In genomic region chrX:1598021-1598875, GRCh38 we compare ENCODE assay signal across 16 cellular contexts. TPM values are rescaled to one million over a fixed set of nuclear protein-coding genes. Genes with fewer than 3 reads are reported as not detected.
A peak's percentile ranks its signal among the peaks of the same experiment; 100 is the strongest.
DNase-seq lines count a peak whose midpoint lies in the region; ATAC-seq and TF ChIP-seq lines count a peak whose summit lies in the region.
"Had no signal": no experiment of that assay in that cellular context is flagged by ENCODE, and none has a peak within 500 bp of the region (broad histone marks: within the 10 kb centered on the region; RNA-seq: fewer than 3 reads in every experiment).

No MANE protein-coding gene starts in this region.

- TF ChIP-seq POLR2A in spleen (IDR thresholded peaks at IDR 0.05) = no peak

- H3K4me1 ChIP-seq in foreskin keratinocyte (no peaks in the 10 kb centered on the region), spleen (peaks cover 13 to 52% (median 23%) of the 10 kb centered on the region in 6 donors)

- no peaks in the 10 kb centered on the region for H3K27me3 Mint-ChIP-seq in CD14-positive monocyte (ENCODE audit: low read depth in 3 of 3)
- H3K27me3 Mint-ChIP-seq: activated naive CD4-positive, alpha-beta T cell treated with anti-CD3 and anti-CD28 coated beads, Interleukin-2, amount 50 U/mL, for 24 hours had no signal

- peaks cover 5 to 98% (median 95%) of the 10 kb centered on the region in 6 donors for H3K36me3 ChIP-seq in spleen

- peak; percentile 57 for DNase-seq in GM13977 (ENCODE audit: low spot score)
- DNase-seq in foreskin keratinocyte = no peak
- DNase-seq in spleen = peak; percentile 69
- no peak for DNase-seq in dedifferentiated amniotic fluid mesenchymal stem cell (ENCODE audit: extremely low spot score)
- DNase-seq in CD14-positive monocyte (ENCODE audit: low spot score) = no peak
- DNase-seq in EL = no peak
- DNase-seq: NCI-H1417 treated with DMSO at 0.1 percent for 48 hours; NK-92 treated with Interleukin-12 subunit alpha and Interleukin-12 subunit beta, amount 100 ng/mL, for 24 hours; psoas muscle; RPMI8226 had no signal

- H3K9me3 Mint-ChIP-seq in CD14-positive monocyte = peaks cover 0 to 13% (median 9%) of the 10 kb centered on the region in 7 donors
- H3K9me3 Mint-ChIP-seq: activated naive CD4-positive, alpha-beta T cell treated with anti-CD3 and anti-CD28 coated beads, Interleukin-2, amount 50 U/mL, for 24 hours had no signal

- in situ Hi-C loops in GM13977 (cut with MboI; ENCODE audit: low pct_unique_long_range_greater_than_20kb, low sequenced_read_pairs, unreplicated experiment) = no loop called here

- WGBS in spleen, 5 donors = 81 to 85% (median 82%) methylated on average over 24 to 50 of the region's 50 CpGs

- H3K36me3 Mint-ChIP-seq in CD14-positive monocyte = peaks cover 75 to 97% of the 10 kb centered on the region in 2 donors

- intact Hi-C loops in spleen (cut with DNase I; ENCODE audit: low total_unique reads) = no loop called here
- intact Hi-C loops in CD14-positive monocyte (cut with micrococcal nuclease) = loop anchor here in 1 of 2 donors (10.0 kb wide), 1 partner anchor 203 kb away; the partner anchor contains the start of gene SLC25A6

- ATAC-seq in HG02885 (IDR thresholded peaks at IDR 0.05; ENCODE audit: poor library complexity, unreplicated experiment) (peak; percentile 71), foreskin keratinocyte (peak; percentile 63), HG03159 (IDR thresholded peaks at IDR 0.05; ENCODE audit: unreplicated experiment) (no peak)
- ATAC-seq: psoas muscle had no signal

- peak overlapping the region in 3 of 7 donors; percentile 40 to 61 (median 42) for H3K27ac Mint-ChIP-seq in CD14-positive monocyte
- H3K27ac Mint-ChIP-seq: activated naive CD4-positive, alpha-beta T cell treated with anti-CD3 and anti-CD28 coated beads, Interleukin-2, amount 50 U/mL, for 24 hours had no signal

- H3K27ac ChIP-seq in foreskin keratinocyte (no peak overlapping the region), spleen (peak overlapping the region in 4 of 8 donors; percentile 6 to 33 (median 20))
- H3K27ac ChIP-seq: C4-2B, hepatocyte, psoas muscle, thoracic aorta had no signal

- H3K27me3 ChIP-seq in foreskin keratinocyte (no peaks in the 10 kb centered on the region), spleen (replicated peaks in 1 of 7) (no peaks in the 10 kb centered on the region)
- H3K27me3 ChIP-seq: hepatocyte had no signal

- peaks cover 0 to 10% (median 0%) of the 10 kb centered on the region in 8 donors for H3K9me3 ChIP-seq in spleen
- H3K9me3 ChIP-seq: thoracic aorta had no signal

- TF ChIP-seq CTCF in GM13977 (IDR thresholded peaks at IDR 0.05; ENCODE audit: extremely low read depth, insufficient read depth, missing control alignments) (no peak), foreskin keratinocyte (conservative IDR thresholded peaks at IDR 0.05) (peak; percentile 11), spleen (IDR thresholded peaks at IDR 0.05 in 8 of 11, conservative IDR thresholded peaks at IDR 0.05 in 3 of 11) (no peak), CD14-positive monocyte (IDR thresholded peaks at IDR 0.05) (no peak)

- peaks cover 9% of the 10 kb centered on the region for H3K4me1 Mint-ChIP-seq in CD14-positive monocyte

- H3K4me3 ChIP-seq in spleen = no peak overlapping the region
- H3K4me3 ChIP-seq: hepatocyte, psoas muscle, thoracic aorta had no signal

- no peak overlapping the region for H3K4me3 Mint-ChIP-seq in CD14-positive monocyte
- H3K4me3 Mint-ChIP-seq: activated naive CD4-positive, alpha-beta T cell treated with anti-CD3 and anti-CD28 coated beads, Interleukin-2, amount 50 U/mL, for 24 hours had no signal

RNA-seq across cellular contexts. Expression of gene AKAP17A, which starts 6.8 kb away (rescaled TPM):
- total RNA-seq in foreskin keratinocyte (22.5 and 23.5 TPM in 2 replicates), spleen (10 to 100 TPM; 60.6 to 88.9 (median 73.5) TPM)
- polyA plus RNA-seq in foreskin keratinocyte (14.3 and 14.6 TPM in 2 replicates), spleen (10 to 100 TPM; 36.6 to 68.2 (median 59.6) TPM), CD14-positive monocyte (10 to 100 TPM in 1 of 2 donors, 1 to 10 TPM in 1; 8.9 to 13.6 TPM)

RNA-seq across cellular contexts. Expression of gene ASMT, which starts 16.6 kb away (rescaled TPM):
- total RNA-seq in foreskin keratinocyte (not detected in 2 replicates), spleen (1 to 10 TPM in 1 of 7 donors, under 1 TPM in 4, not detected in 2; 0.25 to 9.6 (median 0.54) TPM)
- polyA plus RNA-seq in foreskin keratinocyte (not detected in 2 replicates), spleen (1 to 10 TPM in 2 of 3 donors, under 1 TPM in 1; 0.11 to 3.9 (median 1.2) TPM), CD14-positive monocyte (not detected)
- total RNA-seq: hepatocyte, thoracic aorta had no signal
- polyA plus RNA-seq: hepatocyte had no signal

Comparison
In these comparisons a context has a peak if more than half of its experiments do, and no peak if none do; other contexts are left out.
1. DNase-seq: peak in GM13977 (single experiment) and spleen (single experiment); none in foreskin keratinocyte (0 of 2), dedifferentiated amniotic fluid mesenchymal stem cell (single experiment), CD14-positive monocyte (single experiment) and EL (single experiment).